17 cellular contexts compared by ENCODE assay signal in the genomic region with DNA sequence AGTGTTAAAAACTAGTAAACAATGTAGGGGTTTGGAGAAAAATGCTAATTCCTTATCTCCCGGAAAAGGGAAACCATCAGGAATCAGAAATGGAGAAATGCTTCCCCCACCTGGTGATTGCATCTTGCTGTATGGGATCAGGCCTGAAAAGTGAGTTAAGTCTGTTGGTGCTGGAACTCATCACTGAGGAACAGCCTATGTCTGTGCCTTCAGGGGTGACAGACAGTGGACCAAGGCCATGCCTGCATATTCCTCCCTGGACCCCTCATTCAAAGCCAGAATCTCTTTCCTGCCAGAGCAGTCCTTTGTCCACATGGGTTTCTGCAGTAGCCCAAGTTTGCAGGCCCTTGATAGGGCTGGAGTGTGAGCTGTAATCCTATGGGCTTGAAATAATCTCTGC.
DNase-seq lines count a peak whose midpoint lies in the region; ATAC-seq, FAIRE-seq and TF ChIP-seq lines count a peak whose summit lies in the region.
"Had no signal": no experiment of that assay in that cellular context is flagged by ENCODE, and none has a peak within 500 bp of the region (broad histone marks: within the 10 kb centered on the region; RNA-seq: fewer than 3 reads in every experiment).

No MANE protein-coding gene starts in this region.

- peaks cover 21% of the 10 kb centered on the region for H3K27me3 Mint-ChIP-seq in chondrocyte (ENCODE audit: low read depth)

- ATAC-seq in Right ventricle myocardium superior (ENCODE audit: poor library complexity) (peak; percentile 23), GM19455 (IDR thresholded peaks at IDR 0.05; ENCODE audit: unreplicated experiment) (no peak), GM19328 (IDR thresholded peaks at IDR 0.05; ENCODE audit: unreplicated experiment) (no peak)

- H3K36me3 Mint-ChIP-seq in chondrocyte (ENCODE audit: low read depth), result no peaks in the 10 kb centered on the region

- intact Hi-C loops in Right ventricle myocardium superior (cut with DNase I), result no loop called here
- intact Hi-C loops in kidney (cut with DNase I), result no loop called here

- FAIRE-seq in kidney (lab: Jason Lieb, UNC), result no peak

- no peak overlapping the region for H3K9ac ChIP-seq in kidney (ENCODE audit: low read length in 2 of 2)

- H3K27ac Mint-ChIP-seq in chondrocyte (ENCODE audit: unreplicated experiment), result no peak overlapping the region
- H3K27ac Mint-ChIP-seq: IgD-negative memory B cell; T-helper 1 cell treated with Interleukin-12 subunit alpha and Interleukin-12 subunit beta and Interleukin-4 antibody, amounts not matched to agents 30 μg/mL and 1 μg/mL, for 36 hours had no signal

- H3K27me3 ChIP-seq in right atrium auricular region, result no peaks in the 10 kb centered on the region

- H3K36me3 ChIP-seq in right atrium auricular region, result no peaks in the 10 kb centered on the region
- H3K36me3 ChIP-seq in kidney (ENCODE audit: control insufficient read depth in 1 of 2, insufficient read depth in 2 of 2, low read length in 2 of 2), result no peaks in the 10 kb centered on the region

- no peak overlapping the region for H3K4me3 Mint-ChIP-seq in chondrocyte (ENCODE audit: unreplicated experiment)
- H3K4me3 Mint-ChIP-seq: IgD-negative memory B cell; T-helper 1 cell treated with Interleukin-12 subunit alpha and Interleukin-12 subunit beta and Interleukin-4 antibody, amounts not matched to agents 30 μg/mL and 1 μg/mL, for 36 hours had no signal

- DNase-seq in Right ventricle myocardium superior (no peak), right atrium auricular region (ENCODE audit: low spot score) (no peak), chondrocyte (ENCODE audit: low spot score) (no peak), kidney (no peak), SIG-M5 treated with dmso at 0.1 percent for 504 hours (lab: John Stamatoyannopoulos, UW; ENCODE audit: unreplicated experiment) (no peak), G401 (ENCODE audit: low spot score) (no peak)
- DNase-seq: activated gamma-delta T cell; DND-41; GOT3; left cardiac atrium; NCI-H1694; stimulated activated CD4-positive, alpha-beta T cell treated with anti-CD3 and anti-CD28 coated beads, Interleukin-15, amount 100 ng/mL, for 24 hours; stimulated activated CD8-positive, alpha-beta memory T cell treated with anti-CD3 and anti-CD28 coated beads, Interleukin-4, amount 100 ng/mL, for 48 hours had no signal

- no peaks in the 10 kb centered on the region for H3K9me3 Mint-ChIP-seq in chondrocyte (ENCODE audit: low read depth)
- H3K9me3 Mint-ChIP-seq: T-helper 1 cell treated with Interleukin-12 subunit alpha and Interleukin-12 subunit beta and Interleukin-4 antibody, amounts not matched to agents 30 μg/mL and 1 μg/mL, for 36 hours had no signal

- no peak overlapping the region for H3K27ac ChIP-seq in right atrium auricular region
- no peak overlapping the region for H3K27ac ChIP-seq in kidney (ENCODE audit: low read depth in 2 of 2, low read length in 2 of 2)

- H3K9me3 ChIP-seq in right atrium auricular region (no peaks in the 10 kb centered on the region), kidney (ENCODE audit: control insufficient read depth in 1 of 2, low read length in 2 of 2) (no peaks in the 10 kb centered on the region)

- TF ChIP-seq CTCF in right atrium auricular region (IDR thresholded peaks at IDR 0.05), result peak in 1 of 2 donors; percentile 43
- TF ChIP-seq CTCF in chondrocyte (IDR thresholded peaks at IDR 0.05), result peak; percentile 68
- peak; percentile 34 for TF ChIP-seq CTCF in kidney (IDR thresholded peaks at IDR 0.05; ENCODE audit: borderline replicate concordance, extremely low read depth, insufficient read depth)

- in situ Hi-C loops in G401 (cut with HindIII; ENCODE audit: low sequenced_read_pairs), result no loop called here

- H3K4me3 ChIP-seq in right atrium auricular region (no peak overlapping the region), kidney (ENCODE audit: low read length in 2 of 2) (no peak overlapping the region)

- no peaks in the 10 kb centered on the region for H3K4me1 Mint-ChIP-seq in chondrocyte (ENCODE audit: low read depth)
- H3K4me1 Mint-ChIP-seq: IgD-negative memory B cell had no signal

- H3K4me1 ChIP-seq in right atrium auricular region (peaks cover 0 to 11% of the 10 kb centered on the region in 2 donors), kidney (ENCODE audit: control insufficient read depth in 1 of 2, insufficient read depth in 1 of 2, low read depth in 1 of 2, low read length in 2 of 2) (peaks cover 0 to 4% of the 10 kb centered on the region in 2 donors)
